Comparison of ENCODE assay signal across 8 cellular contexts in genomic region chr12:132444957-132445883, GRCh38. TPM values are rescaled to one million over a fixed set of nuclear protein-coding genes. Genes with fewer than 3 reads are reported as not detected.
DNase-seq lines count a peak whose midpoint lies in the region; ATAC-seq lines count a peak whose summit lies in the region.

No MANE protein-coding gene starts in this region.

- peaks cover 0 to 82% (median 25%) of the 10 kb centered on the region in 4 donors for H3K4me1 Mint-ChIP-seq in CD4-positive, CD25-positive, alpha-beta regulatory T cell
- H3K4me1 Mint-ChIP-seq in activated T-cell treated with anti-CD3 and anti-CD28 coated beads, Interleukin-2, amount 50 U/mL, for 72 hours (ENCODE audit: low read depth): peaks cover 49% of the 10 kb centered on the region

- H3K9me3 ChIP-seq in CD4-positive, CD25-positive, alpha-beta regulatory T cell (ENCODE audit: control insufficient read depth in 2 of 2, low read length in 2 of 2): no peaks in the 10 kb centered on the region

- H3K9me3 Mint-ChIP-seq in CD4-positive, CD25-positive, alpha-beta regulatory T cell: peaks cover 0 to 3% (median 0%) of the 10 kb centered on the region in 7 donors
- no peaks in the 10 kb centered on the region for H3K9me3 Mint-ChIP-seq in activated T-cell treated with anti-CD3 and anti-CD28 coated beads, Interleukin-2, amount 50 U/mL, for 72 hours

- H3K4me3 Mint-ChIP-seq in CD4-positive, CD25-positive, alpha-beta regulatory T cell: peak overlapping the region; percentile 86 to 96 (median 92)
- H3K4me3 Mint-ChIP-seq in activated T-cell treated with anti-CD3 and anti-CD28 coated beads, Interleukin-2, amount 50 U/mL, for 72 hours: peak overlapping the region; percentile 98 to 99

- no peaks in the 10 kb centered on the region for H3K27me3 Mint-ChIP-seq in CD4-positive, CD25-positive, alpha-beta regulatory T cell
- H3K27me3 Mint-ChIP-seq in activated T-cell treated with anti-CD3 and anti-CD28 coated beads, Interleukin-2, amount 50 U/mL, for 72 hours (ENCODE audit: low read depth): no peaks in the 10 kb centered on the region

- peak overlapping the region; percentile 92 for H3K27ac ChIP-seq in CD4-positive, CD25-positive, alpha-beta regulatory T cell (ENCODE audit: insufficient read depth, low read length, poor library complexity, severe bottlenecking)

- intact Hi-C loops in left ventricle myocardium superior (cut with micrococcal nuclease): no loop called here

- H3K27ac Mint-ChIP-seq in CD4-positive, CD25-positive, alpha-beta regulatory T cell: peak overlapping the region; percentile 100
- H3K27ac Mint-ChIP-seq in activated T-cell treated with anti-CD3 and anti-CD28 coated beads, Interleukin-2, amount 50 U/mL, for 72 hours: peak overlapping the region; percentile 100

- H3K4me3 ChIP-seq in CD4-positive, CD25-positive, alpha-beta regulatory T cell (ENCODE audit: low read depth, low read length): peak overlapping the region; percentile 44

- peaks cover 46% of the 10 kb centered on the region for H3K4me1 ChIP-seq in CD4-positive, CD25-positive, alpha-beta regulatory T cell (ENCODE audit: control insufficient read depth, insufficient read depth, low read length, poor library complexity, severe bottlenecking)

- no peaks in the 10 kb centered on the region for H3K36me3 ChIP-seq in CD4-positive, CD25-positive, alpha-beta regulatory T cell (ENCODE audit: control insufficient read depth, insufficient read depth, low read length)

- peaks cover 4% of the 10 kb centered on the region for H3K36me3 Mint-ChIP-seq in CD4-positive, CD25-positive, alpha-beta regulatory T cell
- peaks cover 0 to 3% of the 10 kb centered on the region in 2 donors for H3K36me3 Mint-ChIP-seq in activated T-cell treated with anti-CD3 and anti-CD28 coated beads, Interleukin-2, amount 50 U/mL, for 72 hours (ENCODE audit: insufficient read depth in 2 of 2)

- peak; percentile 91 to 93 for ATAC-seq in CD4-positive, CD25-positive, alpha-beta regulatory T cell (ENCODE audit: low read depth in 2 of 2)
- peak; percentile 54 for ATAC-seq in GM21367 (IDR thresholded peaks at IDR 0.05; ENCODE audit: unreplicated experiment)
- peak; percentile 87 for ATAC-seq in activated T-cell treated with anti-CD3 and anti-CD28 coated beads, Interleukin-2, amount 50 U/mL, for 72 hours (replicated peaks in 1 of 2)
- ATAC-seq in left ventricle myocardium superior: peak; percentile 22
- ATAC-seq in HG03025 (IDR thresholded peaks at IDR 0.05; ENCODE audit: low FRiP score, unreplicated experiment): no peak

- DNase-seq in CD4-positive, CD25-positive, alpha-beta regulatory T cell: peak; percentile 52 to 95 (median 82)
- DNase-seq in NCI-H82 treated with DMSO at 0.1 percent for 48 hours (lab: John Stamatoyannopoulos, UW; ENCODE audit: unreplicated experiment) (peak; percentile 94), left ventricle myocardium superior (peak; percentile 56), NCI-H2081 treated with DMSO at 0.1 percent for 48 hours (lab: John Stamatoyannopoulos, UW) (no peak)
- DNase-seq in activated T-cell treated with anti-CD3 and anti-CD28 coated beads, Interleukin-2, amount 50 U/mL, for 72 hours: peak; percentile 88 to 90
- peak; percentile 66 to 72 for DNase-seq in stimulated activated CD4-positive, alpha-beta T cell treated with anti-CD3 and anti-CD28 coated beads, Interleukin-1b, Interleukin-23, amount 100 ng/mL, for 4 hours (ENCODE audit: low read depth in 2 of 2)

- no peaks in the 10 kb centered on the region for H3K27me3 ChIP-seq in CD4-positive, CD25-positive, alpha-beta regulatory T cell (ENCODE audit: control insufficient read depth, insufficient read depth, low read length)

RNA-seq across cellular contexts. Expression of gene FBRSL1, which starts 44.7 kb away (rescaled TPM):
- total RNA-seq in CD4-positive, CD25-positive, alpha-beta regulatory T cell: 94.6 TPM
- under 1 TPM; 0.16 to 0.78 (median 0.31) TPM for polyA plus RNA-seq in CD4-positive, CD25-positive, alpha-beta regulatory T cell
- 10 to 100 TPM; 37.0 to 42.7 TPM for total RNA-seq in activated T-cell treated with anti-CD3 and anti-CD28 coated beads, Interleukin-2, amount 50 U/mL, for 72 hours
- total RNA-seq in left ventricle myocardium superior: 68.0 TPM
